In the genomic region with DNA sequence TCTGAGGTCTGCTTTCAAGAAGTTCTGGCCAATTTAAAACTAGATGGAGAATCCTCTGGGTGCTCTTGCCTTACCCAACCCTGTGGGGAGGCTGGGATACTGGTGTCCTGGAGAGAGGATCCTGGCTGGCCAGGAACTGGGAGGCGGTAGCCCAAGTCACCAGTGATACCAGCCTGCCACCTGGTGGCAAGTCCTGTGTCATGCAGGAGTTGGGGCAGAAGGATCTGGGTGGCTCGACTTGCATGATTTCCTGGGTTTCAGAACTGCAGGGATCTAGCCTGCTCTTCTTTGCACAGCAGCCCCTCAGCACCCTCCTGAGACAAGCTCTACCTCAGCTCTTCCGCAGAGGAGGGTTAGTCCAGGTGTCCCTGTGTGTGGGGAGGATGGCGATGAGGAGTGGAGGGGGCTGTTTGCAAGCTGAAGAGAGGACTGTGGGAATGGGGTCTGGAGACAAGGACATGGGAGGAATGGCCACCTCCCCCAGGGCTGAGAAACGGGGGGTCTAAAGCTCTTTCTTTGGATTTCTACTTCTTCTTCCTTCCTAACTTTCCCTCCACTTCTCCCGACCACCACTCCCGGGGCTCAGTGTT, we compare ENCODE assay signal across 8 cellular contexts. TPM values are rescaled to one million over a fixed set of nuclear protein-coding genes. Genes with fewer than 3 reads are reported as not detected.
DNase-seq lines count a peak whose midpoint lies in the region; ATAC-seq, FAIRE-seq and TF ChIP-seq lines count a peak whose summit lies in the region.

No MANE protein-coding gene starts in this region.

- CTCF ChIA-PET in A549 (lab: Yijun Ruan, JAX) = interaction anchor here (0.6 to 10.0 kb wide), 33 partner anchors 9 to 1252 kb away, joined by 3 to 108 read pairs (median 4); partner anchors contain the start of genes KCNK16 and SAYSD1

- no peak for TF ChIP-seq POLR2A in A549 (IDR thresholded peaks at IDR 0.05; ENCODE audit: low read length)

- H3K9me3 ChIP-seq in A549 (no peaks in the 10 kb centered on the region), kidney (ENCODE audit: control insufficient read depth in 1 of 2, low read length in 2 of 2) (no peaks in the 10 kb centered on the region)

- intact Hi-C loops in kidney (cut with DNase I) = loop anchor here (10.0 kb wide), 2 partner anchors 335 to 435 kb away; no protein-coding TSS in a partner anchor

- ATAC-seq in A549 (peak; percentile 83 to 94), HG03196 (IDR thresholded peaks at IDR 0.05; ENCODE audit: unreplicated experiment) (no peak)

- TF ChIP-seq CTCF in A549 (IDR thresholded peaks at IDR 0.05) (peak; percentile 78), GM12865 (IDR thresholded peaks at IDR 0.05; ENCODE audit: insufficient read depth, low read depth, low read length, missing control alignments) (peak; percentile 93), WI38 (IDR thresholded peaks at IDR 0.05; ENCODE audit: low read depth, low read length) (peak; percentile 78), cardiac fibroblast (IDR thresholded peaks at IDR 0.05; ENCODE audit: low read depth, low read length) (peak; percentile 86), kidney (IDR thresholded peaks at IDR 0.05; ENCODE audit: borderline replicate concordance, extremely low read depth, insufficient read depth) (peak; percentile 95)

- TF ChIP-seq RAD21 in A549 (conservative IDR thresholded peaks at IDR 0.05 in 1 of 2, IDR thresholded peaks at IDR 0.05 in 1 of 2) = peak; percentile 83 to 89

- H3K9ac ChIP-seq in kidney (ENCODE audit: low read length in 2 of 2) = no peak overlapping the region

- no peak overlapping the region for H3K4me2 ChIP-seq in A549

- H3K4me1 ChIP-seq in A549 = no peaks in the 10 kb centered on the region
- H3K4me1 ChIP-seq in kidney (ENCODE audit: control insufficient read depth in 1 of 2, insufficient read depth in 1 of 2, low read depth in 1 of 2, low read length in 2 of 2) = peaks cover 0 to 5% of the 10 kb centered on the region in 2 donors

- no peak for TF ChIP-seq EP300 in A549 (IDR thresholded peaks at IDR 0.05)

- FAIRE-seq in A549 (lab: Jason Lieb, UNC) (no peak), kidney (lab: Jason Lieb, UNC) (no peak)

- DNase-seq in A549 (ENCODE audit: low read depth in 1 of 2, low spot score in 1 of 2) (peak; percentile 64 to 74), GM12865 (ENCODE audit: low read depth) (peak; percentile 63), NCI-H1694 (lab: John Stamatoyannopoulos, UW) (peak; percentile 66), cardiac fibroblast (ENCODE audit: low read depth in 2 of 2) (peak; percentile 73 to 75), kidney (no peak)
- peak; percentile 26 to 28 for DNase-seq in stimulated activated CD4-positive, alpha-beta T cell treated with anti-CD3 and anti-CD28 coated beads, Interleukin-1b, Interleukin-23, amount 100 ng/mL, for 4 hours (ENCODE audit: low read depth in 2 of 2)

- POLR2A ChIA-PET in A549 (lab: Yijun Ruan, JAX) = no interaction called here

- no peaks in the 10 kb centered on the region for H3K36me3 ChIP-seq in kidney (ENCODE audit: control insufficient read depth in 1 of 2, insufficient read depth in 2 of 2, low read length in 2 of 2)

- 2% methylated on average over 5 of the region's 7 CpGs for WGBS in A549 (ENCODE audit: missing lambda C conversion rate)

- H3K27ac ChIP-seq in A549 (no peak overlapping the region), kidney (ENCODE audit: low read depth in 2 of 2, low read length in 2 of 2) (no peak overlapping the region)

- H3K4me3 ChIP-seq in A549 (no peak overlapping the region), GM12865 (ENCODE audit: low read depth, low read length) (no peak overlapping the region), WI38 (ENCODE audit: low read depth, low read length) (no peak overlapping the region), cardiac fibroblast (replicated peaks in 1 of 2; ENCODE audit: low read depth in 2 of 2, low read length in 2 of 2) (no peak overlapping the region), kidney (ENCODE audit: low read length in 2 of 2) (no peak overlapping the region)

TF ChIP-seq in A549, 52 proteins besides CTCF, POLR2A, EP300 and RAD21:
- TF ChIP-seq, protein P1, sequence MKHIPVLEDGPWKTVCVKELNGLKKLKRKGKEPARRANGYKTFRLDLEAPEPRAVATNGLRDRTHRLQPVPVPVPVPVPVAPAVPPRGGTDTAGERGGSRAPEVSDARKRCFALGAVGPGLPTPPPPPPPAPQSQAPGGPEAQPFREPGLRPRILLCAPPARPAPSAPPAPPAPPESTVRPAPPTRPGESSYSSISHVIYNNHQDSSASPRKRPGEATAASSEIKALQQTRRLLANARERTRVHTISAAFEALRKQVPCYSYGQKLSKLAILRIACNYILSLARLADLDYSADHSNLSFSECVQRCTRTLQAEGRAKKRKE (CRISPR knock-in tag; IDR thresholded peaks at IDR 0.05; ENCODE audit: low read depth) = no peak
- TF ChIP-seq SMC3 (IDR thresholded peaks at IDR 0.05) = peak; percentile 79

RNA-seq across cellular contexts. Expression of gene KCNK17, which starts 4.2 kb away (rescaled TPM):
- polyA plus RNA-seq in A549 (2011; rRNA removed) (not detected in 2 replicates), A549 (2017; fragmentation: RNase III; extraction: RNeasy Plus Mini Kit Qiagen cat#74134 plus additional on column Dnase treatment) (not detected in 3 replicates), kidney (ENCODE audit: insufficient read depth, low read depth, low replicate concordance) (not detected)
- polyA plus RNA-seq in A549 (2012; cell fraction: cytosol; rRNA removed) = not detected in 2 replicates
- not detected in 2 replicates for polyA plus RNA-seq in A549 (2012; cell fraction: nucleus; rRNA removed)
- not detected in 2 replicates for polyA minus RNA-seq in A549 (2011; rRNA and poly(A)+ RNA removed)
- 0.38 TPM for total RNA-seq in kidney

RNA-seq across cellular contexts. Expression of gene KCNK16, which starts 12.5 kb away (rescaled TPM):
- not detected in 2 replicates for polyA plus RNA-seq in A549 (2011; rRNA removed)
- not detected in 2 replicates for polyA plus RNA-seq in A549 (2012; cell fraction: cytosol; rRNA removed)
- not detected in 2 replicates for polyA plus RNA-seq in A549 (2012; cell fraction: nucleus; rRNA removed)
- not detected in 3 replicates for polyA plus RNA-seq in A549 (2017; fragmentation: RNase III; extraction: RNeasy Plus Mini Kit Qiagen cat#74134 plus additional on column Dnase treatment)
- polyA minus RNA-seq in A549 (2011; rRNA and poly(A)+ RNA removed) = not detected in 2 replicates
- total RNA-seq in kidney = not detected
- not detected for polyA plus RNA-seq in kidney (ENCODE audit: insufficient read depth, low read depth, low replicate concordance)
